Comparison of ENCODE assay signal across 1 cellular context in the genomic region with DNA sequence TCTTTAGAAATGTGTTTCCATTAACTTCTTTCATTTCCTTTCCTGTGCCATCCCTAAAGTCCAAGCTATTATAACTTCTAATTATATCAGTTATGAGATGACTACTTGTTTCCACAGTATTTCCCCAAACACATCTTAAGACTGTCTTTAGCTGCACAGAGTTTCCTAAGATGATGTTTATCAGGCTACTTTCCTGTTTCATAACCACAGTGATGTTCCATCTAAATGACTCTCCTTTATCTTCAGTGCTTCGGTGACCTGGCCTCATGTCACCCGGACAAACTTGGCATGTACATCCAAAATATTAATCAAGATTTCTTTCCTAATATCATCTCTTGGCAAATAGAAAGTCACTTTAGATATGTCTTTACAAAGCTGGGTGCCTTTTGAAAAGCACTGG.
TF ChIP-seq lines count a peak whose summit lies in the region.

No MANE protein-coding gene starts in this region.

TF ChIP-seq in GM12891, 5 proteins besides CTCF, POLR2A, EP300 and RAD21:
- TF ChIP-seq POU2F2 (IDR thresholded peaks at IDR 0.05; ENCODE audit: low read depth, low read length): no peak
- TF ChIP-seq PAX5 (IDR thresholded peaks at IDR 0.05; ENCODE audit: insufficient read depth, low read length, severe bottlenecking): no peak
- no peak for TF ChIP-seq SPI1 (IDR thresholded peaks at IDR 0.05; ENCODE audit: low read depth, low read length)
- TF ChIP-seq TAF1 (IDR thresholded peaks at IDR 0.05; ENCODE audit: low read depth, low read length): no peak
- TF ChIP-seq POLR2AphosphoS5 (IDR thresholded peaks at IDR 0.05; ENCODE audit: low read depth, low read length): no peak
TF ChIP-seq in GM12891: peak in this region for 0.
